In the genomic region with DNA sequence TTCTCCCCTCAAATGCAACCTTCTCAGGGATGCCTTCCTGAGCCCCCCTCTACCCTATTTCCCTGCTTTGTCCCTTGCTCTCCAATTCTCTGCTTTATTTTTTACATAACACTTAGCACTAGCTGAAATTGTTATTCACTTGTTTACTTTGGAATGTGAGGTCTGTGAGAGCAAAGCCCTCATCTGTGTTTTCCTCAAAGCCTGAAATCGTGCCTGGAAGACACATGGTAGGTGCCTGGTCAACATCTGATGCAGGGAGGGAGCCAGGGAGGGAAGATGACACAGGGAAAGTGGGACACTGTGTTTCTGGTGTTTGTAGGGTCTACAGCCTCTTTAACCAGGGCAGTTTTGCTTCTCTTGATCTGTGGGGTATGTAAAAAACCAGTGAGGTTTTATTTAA, we compare ENCODE assay signal across 20 cellular contexts. TPM values are rescaled to one million over a fixed set of nuclear protein-coding genes. Genes with fewer than 3 reads are reported as not detected.
A peak's percentile ranks its signal among the peaks of the same experiment; 100 is the strongest.
DNase-seq lines count a peak whose midpoint lies in the region; ATAC-seq and TF ChIP-seq lines count a peak whose summit lies in the region.
"Had no signal": no experiment of that assay in that cellular context is flagged by ENCODE, and none has a peak within 500 bp of the region (broad histone marks: within the 10 kb centered on the region; RNA-seq: fewer than 3 reads in every experiment).

No MANE protein-coding gene starts in this region.

- no peak for TF ChIP-seq CTCF in GM23338 (conservative IDR thresholded peaks at IDR 0.05; ENCODE audit: low read depth in 2 of 2)
- TF ChIP-seq CTCF in WTC11 (IDR thresholded peaks at IDR 0.05) = no peak
- TF ChIP-seq CTCF in fibroblast of villous mesenchyme (IDR thresholded peaks at IDR 0.05; ENCODE audit: insufficient read depth, low read depth, low read length) = no peak

- no peaks in the 10 kb centered on the region for H3K9me2 ChIP-seq in GM23338 (ENCODE audit: insufficient read depth)

- H3K36me3 ChIP-seq in GM23338 (ENCODE audit: insufficient read depth) = peaks cover 57% of the 10 kb centered on the region

- CTCF ChIA-PET in WTC11 (lab: Charles Lee) = no interaction called here

- POLR2A ChIA-PET in WTC11 (lab: Charles Lee) = no interaction called here

- H3K27me3 ChIP-seq in GM23338 (ENCODE audit: insufficient read depth) = no peaks in the 10 kb centered on the region
- H3K27me3 ChIP-seq: BE2C; BLaER1 treated with 17β-estradiol and CSF1 and Interleukin-3, amounts not matched to agents 10 nM and 100 nM had no signal

- intact Hi-C loops in left cardiac atrium (cut with DNase I) = no loop called here

- H3K4me3 Mint-ChIP-seq in GM23338 = no peak overlapping the region
- no peak overlapping the region for H3K4me3 Mint-ChIP-seq in WTC11
- H3K4me3 Mint-ChIP-seq: CD14-positive monocyte; CD4-positive, alpha-beta T cell; CD8-positive, alpha-beta memory T cell had no signal

- H3K9me3 Mint-ChIP-seq in GM23338 (no peaks in the 10 kb centered on the region), WTC11 (no peaks in the 10 kb centered on the region)
- H3K9me3 Mint-ChIP-seq: CD4-positive, alpha-beta T cell; CD8-positive, alpha-beta memory T cell had no signal

- H3K4me2 ChIP-seq in GM23338 = no peak overlapping the region
- H3K4me2 ChIP-seq: BLaER1 treated with 17β-estradiol and CSF1 and Interleukin-3, amounts not matched to agents 10 nM and 100 nM had no signal

- H3K27me3 Mint-ChIP-seq in GM23338 (ENCODE audit: insufficient read depth, low read depth, poor library complexity) (no peaks in the 10 kb centered on the region), WTC11 (ENCODE audit: low read depth) (no peaks in the 10 kb centered on the region)
- H3K27me3 Mint-ChIP-seq: CD4-positive, alpha-beta T cell; CD8-positive, alpha-beta memory T cell had no signal

- no peaks in the 10 kb centered on the region for H3K4me1 ChIP-seq in GM23338 (ENCODE audit: insufficient read depth)
- H3K4me1 ChIP-seq: BE2C had no signal

- peaks cover 10% of the 10 kb centered on the region for H3K4me1 Mint-ChIP-seq in GM23338
- H3K4me1 Mint-ChIP-seq in WTC11 = peaks cover 8% of the 10 kb centered on the region
- H3K4me1 Mint-ChIP-seq: CD14-positive monocyte; CD8-positive, alpha-beta memory T cell had no signal

- ATAC-seq in GM23338 (peak; percentile 57; the same call in 2 of the 3 replicates), WTC11 (no peak; the same call in none of the 2 replicates), HG03439 (IDR thresholded peaks at IDR 0.05; ENCODE audit: unreplicated experiment) (no peak), HG03175 (IDR thresholded peaks at IDR 0.05; ENCODE audit: unreplicated experiment) (no peak), left cardiac atrium (no peak), GM21360 (IDR thresholded peaks at IDR 0.05; ENCODE audit: unreplicated experiment) (no peak)
- ATAC-seq: GM12878 had no signal

- no peaks in the 10 kb centered on the region; the same call in 1 of the 2 replicates for H4K20me1 ChIP-seq in GM23338 (replicated peaks; ENCODE audit: insufficient read depth)
- H4K20me1 ChIP-seq: BLaER1 treated with 17β-estradiol and CSF1 and Interleukin-3, amounts not matched to agents 10 nM and 100 nM had no signal

- H3K4me3 ChIP-seq in GM23338 = no peak overlapping the region
- no peak overlapping the region for H3K4me3 ChIP-seq in fibroblast of villous mesenchyme (ENCODE audit: low read depth, low read length)
- H3K4me3 ChIP-seq: BLaER1 treated with 17β-estradiol and CSF1 and Interleukin-3, amounts not matched to agents 10 nM and 100 nM; GM12878 had no signal

- peak; percentile 17 for DNase-seq in GM23338 (ENCODE audit: low spot score)
- DNase-seq in WTC11 (ENCODE audit: low spot score) = no peak
- peak; percentile 43 for DNase-seq in fibroblast of villous mesenchyme (ENCODE audit: low read depth)
- no peak for DNase-seq in left cardiac atrium
- DNase-seq: AML-193; BE2C; CD4-positive, alpha-beta T cell; CD8-positive, alpha-beta memory T cell; DMS 273 treated with DMSO at 0.1 percent for 48 hours; DMS79; EL; GDM1; GOT3; HCEC 1CT had no signal

- H3F3A ChIP-seq in GM23338 (replicated peaks; ENCODE audit: low read depth) = no peaks in the 10 kb centered on the region

- H3K79me2 ChIP-seq in GM23338 (replicated peaks; ENCODE audit: insufficient read depth) = no peaks in the 10 kb centered on the region

- H3K27ac ChIP-seq in GM23338 (ENCODE audit: low read depth) = no peak overlapping the region
- H3K27ac ChIP-seq: BLaER1 treated with 17β-estradiol and CSF1 and Interleukin-3, amounts not matched to agents 10 nM and 100 nM had no signal

- H3K27ac Mint-ChIP-seq in GM23338 (peak overlapping the region; percentile 20), WTC11 (peak overlapping the region; percentile 78)
- H3K27ac Mint-ChIP-seq: CD4-positive, alpha-beta T cell; CD8-positive, alpha-beta memory T cell had no signal

- H3K36me3 Mint-ChIP-seq in GM23338 (ENCODE audit: low read depth) = peaks cover 48% of the 10 kb centered on the region
- peaks cover 53% of the 10 kb centered on the region for H3K36me3 Mint-ChIP-seq in WTC11

- no peak overlapping the region for H2AFZ ChIP-seq in GM23338

TF ChIP-seq in GM23338, 12 proteins besides CTCF, POLR2A, EP300 and RAD21 (continues in another document):
- no peak for TF ChIP-seq EZH2phosphoT487 (IDR thresholded peaks at IDR 0.05; ENCODE audit: unreplicated experiment)

TF ChIP-seq in WTC11, 78 proteins besides CTCF, POLR2A, EP300 and RAD21:
- TF ChIP-seq USF1 (CRISPR knock-in tag; IDR thresholded peaks at IDR 0.05) (no peak), SMAD3 (CRISPR knock-in tag; IDR thresholded peaks at IDR 0.05; ENCODE audit: borderline replicate concordance) (no peak), FOXP1 (CRISPR knock-in tag; IDR thresholded peaks at IDR 0.05; ENCODE audit: borderline replicate concordance) (no peak), NFE2L1 (CRISPR knock-in tag; IDR thresholded peaks at IDR 0.05) (no peak), MYBL2 (CRISPR knock-in tag; IDR thresholded peaks at IDR 0.05) (no peak), ZNF121 (CRISPR knock-in tag; IDR thresholded peaks at IDR 0.05) (no peak), IRF1 (CRISPR knock-in tag; IDR thresholded peaks at IDR 0.05) (no peak), E2F1 (CRISPR knock-in tag; IDR thresholded peaks at IDR 0.05) (no peak), NR2C2 (CRISPR knock-in tag; IDR thresholded peaks at IDR 0.05) (no peak), CREB1 (CRISPR knock-in tag; IDR thresholded peaks at IDR 0.05) (no peak), OVOL2 (CRISPR knock-in tag; IDR thresholded peaks at IDR 0.05; ENCODE audit: borderline replicate concordance) (no peak), ATF3 (CRISPR knock-in tag; conservative IDR thresholded peaks at IDR 0.05) (no peak)
- TF ChIP-seq, protein P1, sequence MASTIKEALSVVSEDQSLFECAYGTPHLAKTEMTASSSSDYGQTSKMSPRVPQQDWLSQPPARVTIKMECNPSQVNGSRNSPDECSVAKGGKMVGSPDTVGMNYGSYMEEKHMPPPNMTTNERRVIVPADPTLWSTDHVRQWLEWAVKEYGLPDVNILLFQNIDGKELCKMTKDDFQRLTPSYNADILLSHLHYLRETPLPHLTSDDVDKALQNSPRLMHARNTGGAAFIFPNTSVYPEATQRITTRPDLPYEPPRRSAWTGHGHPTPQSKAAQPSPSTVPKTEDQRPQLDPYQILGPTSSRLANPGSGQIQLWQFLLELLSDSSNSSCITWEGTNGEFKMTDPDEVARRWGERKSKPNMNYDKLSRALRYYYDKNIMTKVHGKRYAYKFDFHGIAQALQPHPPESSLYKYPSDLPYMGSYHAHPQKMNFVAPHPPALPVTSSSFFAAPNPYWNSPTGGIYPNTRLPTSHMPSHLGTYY (CRISPR knock-in tag; IDR thresholded peaks at IDR 0.05) = no peak

RNA-seq across cellular contexts. Expression of gene EIF2AK4, which starts 23.6 kb away (rescaled TPM):
- total RNA-seq in GM23338 (2014; rRNA removed; shearing (Covaris generic)) = 149 and 164 TPM in 2 replicates
- 456 and 490 TPM in 2 replicates for polyA plus RNA-seq in GM23338 (2016; fragmentation: Nextera tagmentation; extraction: Ambion mirVana)
- total RNA-seq in WTC11 (2021) = 89.1 to 93.2 TPM (median 90.7 TPM) in 3 replicates
- 70.2 and 104 TPM in 2 replicates for total RNA-seq in fibroblast of villous mesenchyme
- total RNA-seq in left cardiac atrium = 10 to 100 TPM; 23.4 to 25.1 TPM

RNA-seq across cellular contexts. Expression of gene GPR176, which starts 37.4 kb away (rescaled TPM):
- 226 and 248 TPM in 2 replicates for total RNA-seq in GM23338 (2014; rRNA removed; shearing (Covaris generic))
- 60.0 and 62.9 TPM in 2 replicates for polyA plus RNA-seq in GM23338 (2016; fragmentation: Nextera tagmentation; extraction: Ambion mirVana)
- 117 to 131 TPM (median 127 TPM) in 3 replicates for total RNA-seq in WTC11 (2021)
- total RNA-seq in fibroblast of villous mesenchyme = 111 and 120 TPM in 2 replicates
- 1 to 10 TPM; 2.9 to 4.8 TPM for total RNA-seq in left cardiac atrium
- total RNA-seq: CD4-positive, alpha-beta T cell had no signal
- polyA plus RNA-seq: CD8-positive, alpha-beta memory T cell had no signal

Comparison
In these comparisons a context has a peak if more than half of its experiments do, and no peak if none do; other contexts are left out.
1. DNase-seq: peak in GM23338 (single experiment) and fibroblast of villous mesenchyme (single experiment); none in WTC11 (single experiment) and left cardiac atrium (single experiment).
2. RNA of gene GPR176, which starts 37.4 kb away (total RNA-seq): 226 to 248 TPM in GM23338, 111 to 120 TPM in fibroblast of villous mesenchyme and 117 to 131 TPM in WTC11; 2.9 to 4.8 TPM in left cardiac atrium; every median in the first group is over 10 times any median in the second.